In the genomic region with DNA sequence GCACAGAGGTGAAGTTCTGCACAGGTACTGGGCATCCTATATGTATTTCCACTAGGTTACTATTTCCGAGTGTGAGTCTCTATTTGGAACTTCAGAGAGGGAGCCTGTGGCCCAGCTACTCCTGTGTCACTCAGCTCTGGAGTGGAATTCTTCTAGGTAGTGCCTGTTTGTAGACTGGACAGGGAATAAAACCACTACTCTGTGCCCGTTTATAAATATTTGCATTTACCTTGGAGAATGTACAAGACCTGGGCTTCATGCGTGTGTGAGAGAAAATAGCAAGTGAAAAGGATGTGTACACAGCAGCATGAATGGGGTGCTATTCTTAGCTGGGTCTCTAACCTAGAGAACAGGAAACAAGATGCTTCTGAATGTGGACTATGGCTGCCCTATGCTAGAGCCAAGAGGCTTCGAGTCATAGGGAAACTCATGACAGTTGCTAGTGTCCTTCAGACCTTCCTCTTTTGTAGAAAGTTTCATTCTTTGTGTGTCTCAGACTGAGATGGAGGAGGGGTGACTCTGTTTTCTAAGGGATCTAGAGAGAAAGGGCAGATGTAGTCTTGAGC, we compare ENCODE assay signal across 8 cellular contexts. TPM values are rescaled to one million over a fixed set of nuclear protein-coding genes. Genes with fewer than 3 reads are reported as not detected.
A peak's percentile ranks its signal among the peaks of the same experiment; 100 is the strongest.
DNase-seq lines count a peak whose midpoint lies in the region; ATAC-seq and TF ChIP-seq lines count a peak whose summit lies in the region.
"Not testable (repeated sequence)": the region's sequence is repeated elsewhere in the genome, so short reads cannot be mapped to it uniquely, and the experiment has no call there.

No MANE protein-coding gene starts in this region.

- intact Hi-C loops in activated B cell treated with CpG ODN at 0.5 μM for 24 hours (cut with micrococcal nuclease); heart left ventricle (cut with DNase I); psoas muscle (cut with DNase I): not testable (repeated sequence)

- H3K27me3 Mint-ChIP-seq in activated B cell treated with CpG ODN at 0.5 μM for 24 hours: not testable (repeated sequence)

- H3K9me3 Mint-ChIP-seq in activated B cell treated with CpG ODN at 0.5 μM for 24 hours: not testable (repeated sequence)

- H3K27me3 ChIP-seq in heart left ventricle; psoas muscle (ENCODE audit: insufficient read depth in 3 of 3, low read length in 2 of 3): not testable (repeated sequence)

- not testable (repeated sequence) for DNase-seq in activated B cell treated with CpG ODN at 0.5 μM for 24 hours, heart left ventricle, psoas muscle

- not testable (repeated sequence) for H3K36me3 Mint-ChIP-seq in activated B cell treated with CpG ODN at 0.5 μM for 24 hours (ENCODE audit: low read depth)

- H3K4me1 Mint-ChIP-seq in activated B cell treated with CpG ODN at 0.5 μM for 24 hours: not testable (repeated sequence)

- not testable (repeated sequence) for H3K27ac ChIP-seq in heart left ventricle, psoas muscle

- WGBS in heart left ventricle, 4 donors: no CpG with 5 or more reads among the region's 4 CpGs
- WGBS in psoas muscle, 3 donors: no CpG with 5 or more reads among the region's 4 CpGs

- CTCF ChIA-PET in activated B cell treated with CpG ODN at 0.5 μM for 24 hours (lab: Charles Lee): not testable (repeated sequence)

- H3K36me3 ChIP-seq in heart left ventricle; psoas muscle (ENCODE audit: insufficient read depth in 1 of 2, low read depth in 1 of 2): not testable (repeated sequence)

- not testable (repeated sequence) for H3K9me3 ChIP-seq in heart left ventricle, psoas muscle

- TF ChIP-seq CTCF in activated B cell treated with CpG ODN at 0.5 μM for 24 hours (IDR thresholded peaks at IDR 0.05); heart left ventricle (IDR thresholded peaks at IDR 0.05); psoas muscle (IDR thresholded peaks at IDR 0.05): not testable (repeated sequence)

- not testable (repeated sequence) for H3K4me3 Mint-ChIP-seq in activated B cell treated with CpG ODN at 0.5 μM for 24 hours

- TF ChIP-seq POLR2A in heart left ventricle (IDR thresholded peaks at IDR 0.05): not testable (repeated sequence)

- ATAC-seq in GM18511 (IDR thresholded peaks at IDR 0.05; ENCODE audit: unreplicated experiment) (peak; percentile 98), GM19395 (IDR thresholded peaks at IDR 0.05; ENCODE audit: unreplicated experiment) (peak; percentile 99), GM21717 (IDR thresholded peaks at IDR 0.05; ENCODE audit: unreplicated experiment) (peak; percentile 98), HG02943 (IDR thresholded peaks at IDR 0.05; ENCODE audit: low read depth, unreplicated experiment) (peak; percentile 99), HG03342 (IDR thresholded peaks at IDR 0.05; ENCODE audit: unreplicated experiment) (peak; percentile 97), activated B cell treated with CpG ODN at 0.5 μM for 24 hours (ENCODE audit: low read depth) (peak; percentile 89), heart left ventricle (peak; percentile 45 to 83 (median 78)), psoas muscle (peak; percentile 65 to 80 (median 72))

- not testable (repeated sequence) for H3K4me3 ChIP-seq in heart left ventricle, psoas muscle

- POLR2A ChIA-PET in activated B cell treated with CpG ODN at 0.5 μM for 24 hours (lab: Charles Lee): not testable (repeated sequence)

- not testable (repeated sequence) for H3K27ac Mint-ChIP-seq in activated B cell treated with CpG ODN at 0.5 μM for 24 hours

- H3K4me1 ChIP-seq in heart left ventricle, psoas muscle: not testable (repeated sequence)

RNA-seq across cellular contexts. Expression of a gene that starts 40.5 kb away (rescaled TPM):
- total RNA-seq in activated B cell treated with CpG ODN at 0.5 μM for 24 hours: 0.27 and 0.49 TPM in 2 replicates
- total RNA-seq in heart left ventricle: under 1 TPM in 4 of 9 donors, not detected in 5; 0.15 to 0.75 (median 0.34) TPM
- polyA plus RNA-seq in heart left ventricle: under 1 TPM; 0.08 to 0.10 TPM
- total RNA-seq in psoas muscle: under 1 TPM in 1 of 4 donors, not detected in 3; 0.13 TPM
- polyA plus RNA-seq in psoas muscle: under 1 TPM in 1 of 3 donors, not detected in 2; 0.05 TPM
